8 cellular contexts compared by ENCODE assay signal in the genomic region with DNA sequence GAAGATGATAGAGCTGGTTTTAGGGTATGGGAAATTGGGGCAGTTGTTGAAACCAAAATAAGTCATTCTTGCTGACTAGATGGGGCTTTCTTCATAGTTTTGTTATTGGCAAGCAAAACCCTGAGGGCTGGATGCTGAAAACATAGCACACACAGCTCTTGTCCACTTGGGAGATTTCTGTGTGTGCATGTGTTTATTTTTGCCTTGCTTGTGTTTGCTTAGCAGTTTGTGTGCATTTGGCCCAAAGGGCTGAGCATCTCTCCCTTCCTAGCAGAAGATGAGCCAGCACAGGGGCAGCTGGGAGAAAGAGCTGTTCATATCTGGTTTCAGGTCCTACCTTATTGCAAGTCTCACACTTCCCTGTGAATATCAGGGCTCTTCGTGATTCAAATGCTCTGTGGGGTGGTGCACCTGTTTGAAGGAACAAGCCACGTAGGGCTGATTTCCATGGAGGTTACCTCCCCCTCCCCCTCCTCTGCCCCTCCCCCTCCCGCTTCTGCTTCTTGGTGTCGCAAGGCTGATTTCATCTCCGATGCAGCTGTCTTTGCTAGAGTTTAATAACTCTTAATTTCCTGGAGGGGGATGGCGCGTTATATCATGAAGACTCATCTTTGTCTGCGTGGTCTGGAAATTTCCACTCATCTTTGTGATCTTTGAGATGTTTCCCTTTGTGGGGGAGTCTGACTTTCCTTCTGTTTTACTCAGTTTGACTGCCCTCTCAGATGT.
DNase-seq lines count a peak whose midpoint lies in the region; ATAC-seq and TF ChIP-seq lines count a peak whose summit lies in the region.

No MANE protein-coding gene starts in this region.

- H3K4me3 ChIP-seq in MM.1S (ENCODE audit: low read length) (no peak overlapping the region), esophagus squamous epithelium (no peak overlapping the region), brain microvascular endothelial cell (ENCODE audit: low read depth, low read length) (no peak overlapping the region)

- H3K27me3 ChIP-seq in MM.1S (replicated peaks; ENCODE audit: insufficient read depth, low read length) (no peaks in the 10 kb centered on the region), esophagus squamous epithelium (no peaks in the 10 kb centered on the region), brain microvascular endothelial cell (replicated peaks) (no peaks in the 10 kb centered on the region)

- intact Hi-C loops in esophagus squamous epithelium (cut with DNase I) = no loop called here

- H3F3A ChIP-seq in MM.1S (ENCODE audit: insufficient read depth, low read length) = no peaks in the 10 kb centered on the region

- 49 to 77% methylated on average over 8 of the region's 8 CpGs for WGBS in esophagus squamous epithelium, 2 donors

- H3K9me3 ChIP-seq in MM.1S (replicated peaks; ENCODE audit: insufficient read depth, low read length) (no peaks in the 10 kb centered on the region), esophagus squamous epithelium (no peaks in the 10 kb centered on the region)

- no peak overlapping the region for H3K9ac ChIP-seq in MM.1S (ENCODE audit: low read length)

- ATAC-seq in GM21390 (IDR thresholded peaks at IDR 0.05; ENCODE audit: unreplicated experiment) (peak; percentile 72), SK-N-SH treated with all-trans-retinoic acid at 6 μM for 48 hours (no peak)

- TF ChIP-seq CTCF in GM10248 (IDR thresholded peaks at IDR 0.05; ENCODE audit: control extremely low read depth, extremely low read depth, low read depth, missing control alignments) (no peak), MM.1S (IDR thresholded peaks at IDR 0.05; ENCODE audit: low read length) (no peak), esophagus squamous epithelium (IDR thresholded peaks at IDR 0.05) (no peak), brain microvascular endothelial cell (IDR thresholded peaks at IDR 0.05; ENCODE audit: low read depth, low read length, missing control alignments) (no peak)

- no peaks in the 10 kb centered on the region for H3K79me2 ChIP-seq in MM.1S (ENCODE audit: low read length)

- H2AFZ ChIP-seq in MM.1S (ENCODE audit: low read length) = no peak overlapping the region

- CTCF ChIA-PET in GM10248 (lab: Yijun Ruan, JAX) = interaction anchor here (0.7 to 1.7 kb wide), 8 partner anchors 8 to 337 kb away, joined by 3 to 7 read pairs (median 3); no protein-coding TSS in a partner anchor

- H4K20me1 ChIP-seq in MM.1S (ENCODE audit: insufficient read depth, low read length) = no peaks in the 10 kb centered on the region

- DNase-seq in GM10248 (ENCODE audit: extremely low spot score) = peak; percentile 44
- peak; percentile 27 for DNase-seq in MM.1S
- no peak for DNase-seq in esophagus squamous epithelium (lab: John Stamatoyannopoulos, UW)
- DNase-seq in stimulated activated CD8-positive, alpha-beta memory T cell treated with anti-CD3 and anti-CD28 coated beads, Interleukin-7, amount 100 ng/mL, for 4 hours (ENCODE audit: low read depth in 2 of 2) = peak; percentile 8 to 35
- no peak for DNase-seq in HuH-7 (ENCODE audit: low spot score)
- DNase-seq in brain microvascular endothelial cell = no peak

- no peaks in the 10 kb centered on the region for H3K9me2 ChIP-seq in MM.1S (replicated peaks; ENCODE audit: insufficient read depth, low read length)

- H3K27ac ChIP-seq in MM.1S (ENCODE audit: low read length) (peak overlapping the region; percentile 24; the same call in 1 of the 2 replicates), esophagus squamous epithelium (peak overlapping the region in 3 of 4 donors; percentile 63 to 75 (median 64)), brain microvascular endothelial cell (no peak overlapping the region)

- H3K4me2 ChIP-seq in MM.1S (ENCODE audit: low read depth, low read length) = no peak overlapping the region

- no peak for TF ChIP-seq POLR2A in esophagus squamous epithelium (IDR thresholded peaks at IDR 0.05)

- no peaks in the 10 kb centered on the region for H3K36me3 ChIP-seq in MM.1S (replicated peaks; ENCODE audit: insufficient read depth, low read length)
- H3K36me3 ChIP-seq in esophagus squamous epithelium = peaks cover 0 to 9% (median 0%) of the 10 kb centered on the region in 3 donors
- H3K36me3 ChIP-seq in brain microvascular endothelial cell (replicated peaks) = no peaks in the 10 kb centered on the region

- POLR2A ChIA-PET in GM10248 (lab: Yijun Ruan, JAX) = no interaction called here

- 0 out of 2 replicates have a peak, but pooled peaks cover 11% of the 10 kb centered on the region for H3K4me1 ChIP-seq in MM.1S (ENCODE audit: low read length)
- H3K4me1 ChIP-seq in esophagus squamous epithelium = peaks cover 24 to 59% (median 32%) of the 10 kb centered on the region in 3 donors

- in situ Hi-C loops in brain microvascular endothelial cell (cut with HindIII; ENCODE audit: low pct_ligation_motif_present, low sequenced_read_pairs) = no loop called here

TF ChIP-seq in SK-N-SH treated with all-trans-retinoic acid at 6 μM for 48 hours, 23 proteins besides CTCF, POLR2A, EP300 and RAD21 (continues in another document):
- TF ChIP-seq, protein P1, sequence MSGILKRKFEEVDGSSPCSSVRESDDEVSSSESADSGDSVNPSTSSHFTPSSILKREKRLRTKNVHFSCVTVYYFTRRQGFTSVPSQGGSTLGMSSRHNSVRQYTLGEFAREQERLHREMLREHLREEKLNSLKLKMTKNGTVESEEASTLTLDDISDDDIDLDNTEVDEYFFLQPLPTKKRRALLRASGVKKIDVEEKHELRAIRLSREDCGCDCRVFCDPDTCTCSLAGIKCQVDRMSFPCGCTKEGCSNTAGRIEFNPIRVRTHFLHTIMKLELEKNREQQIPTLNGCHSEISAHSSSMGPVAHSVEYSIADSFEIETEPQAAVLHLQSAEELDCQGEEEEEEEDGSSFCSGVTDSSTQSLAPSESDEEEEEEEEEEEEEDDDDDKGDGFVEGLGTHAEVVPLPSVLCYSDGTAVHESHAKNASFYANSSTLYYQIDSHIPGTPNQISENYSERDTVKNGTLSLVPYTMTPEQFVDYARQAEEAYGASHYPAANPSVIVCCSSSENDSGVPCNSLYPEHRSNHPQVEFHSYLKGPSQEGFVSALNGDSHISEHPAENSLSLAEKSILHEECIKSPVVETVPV (CRISPR knock-in tag; IDR thresholded peaks at IDR 0.05) = no peak
- TF ChIP-seq, protein P2, sequence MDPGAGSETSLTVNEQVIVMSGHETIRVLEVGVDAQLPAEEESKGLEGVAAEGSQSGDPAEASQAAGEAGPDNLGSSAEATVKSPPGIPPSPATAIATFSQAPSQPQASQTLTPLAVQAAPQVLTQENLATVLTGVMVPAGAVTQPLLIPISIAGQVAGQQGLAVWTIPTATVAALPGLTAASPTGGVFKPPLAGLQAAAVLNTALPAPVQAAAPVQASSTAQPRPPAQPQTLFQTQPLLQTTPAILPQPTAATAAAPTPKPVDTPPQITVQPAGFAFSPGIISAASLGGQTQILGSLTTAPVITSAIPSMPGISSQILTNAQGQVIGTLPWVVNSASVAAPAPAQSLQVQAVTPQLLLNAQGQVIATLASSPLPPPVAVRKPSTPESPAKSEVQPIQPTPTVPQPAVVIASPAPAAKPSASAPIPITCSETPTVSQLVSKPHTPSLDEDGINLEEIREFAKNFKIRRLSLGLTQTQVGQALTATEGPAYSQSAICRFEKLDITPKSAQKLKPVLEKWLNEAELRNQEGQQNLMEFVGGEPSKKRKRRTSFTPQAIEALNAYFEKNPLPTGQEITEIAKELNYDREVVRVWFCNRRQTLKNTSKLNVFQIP (CRISPR knock-in tag; IDR thresholded peaks at IDR 0.05; ENCODE audit: borderline replicate concordance, low read depth) = no peak
- no peak for TF ChIP-seq SNAI2 (CRISPR knock-in tag; IDR thresholded peaks at IDR 0.05)
- no peak for TF ChIP-seq GLIS3 (CRISPR knock-in tag; IDR thresholded peaks at IDR 0.05)
- no peak for TF ChIP-seq ZFP30 (CRISPR knock-in tag; IDR thresholded peaks at IDR 0.05)
- TF ChIP-seq, protein P3, sequence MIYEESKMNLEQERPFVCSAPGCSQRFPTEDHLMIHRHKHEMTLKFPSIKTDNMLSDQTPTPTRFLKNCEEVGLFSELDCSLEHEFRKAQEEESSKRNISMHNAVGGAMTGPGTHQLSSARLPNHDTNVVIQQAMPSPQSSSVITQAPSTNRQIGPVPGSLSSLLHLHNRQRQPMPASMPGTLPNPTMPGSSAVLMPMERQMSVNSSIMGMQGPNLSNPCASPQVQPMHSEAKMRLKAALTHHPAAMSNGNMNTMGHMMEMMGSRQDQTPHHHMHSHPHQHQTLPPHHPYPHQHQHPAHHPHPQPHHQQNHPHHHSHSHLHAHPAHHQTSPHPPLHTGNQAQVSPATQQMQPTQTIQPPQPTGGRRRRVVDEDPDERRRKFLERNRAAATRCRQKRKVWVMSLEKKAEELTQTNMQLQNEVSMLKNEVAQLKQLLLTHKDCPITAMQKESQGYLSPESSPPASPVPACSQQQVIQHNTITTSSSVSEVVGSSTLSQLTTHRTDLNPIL (CRISPR knock-in tag; IDR thresholded peaks at IDR 0.05; ENCODE audit: low read depth) = no peak
- TF ChIP-seq, protein P4, sequence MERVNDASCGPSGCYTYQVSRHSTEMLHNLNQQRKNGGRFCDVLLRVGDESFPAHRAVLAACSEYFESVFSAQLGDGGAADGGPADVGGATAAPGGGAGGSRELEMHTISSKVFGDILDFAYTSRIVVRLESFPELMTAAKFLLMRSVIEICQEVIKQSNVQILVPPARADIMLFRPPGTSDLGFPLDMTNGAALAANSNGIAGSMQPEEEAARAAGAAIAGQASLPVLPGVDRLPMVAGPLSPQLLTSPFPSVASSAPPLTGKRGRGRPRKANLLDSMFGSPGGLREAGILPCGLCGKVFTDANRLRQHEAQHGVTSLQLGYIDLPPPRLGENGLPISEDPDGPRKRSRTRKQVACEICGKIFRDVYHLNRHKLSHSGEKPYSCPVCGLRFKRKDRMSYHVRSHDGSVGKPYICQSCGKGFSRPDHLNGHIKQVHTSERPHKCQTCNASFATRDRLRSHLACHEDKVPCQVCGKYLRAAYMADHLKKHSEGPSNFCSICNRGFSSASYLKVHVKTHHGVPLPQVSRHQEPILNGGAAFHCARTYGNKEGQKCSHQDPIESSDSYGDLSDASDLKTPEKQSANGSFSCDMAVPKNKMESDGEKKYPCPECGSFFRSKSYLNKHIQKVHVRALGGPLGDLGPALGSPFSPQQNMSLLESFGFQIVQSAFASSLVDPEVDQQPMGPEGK (CRISPR knock-in tag; IDR thresholded peaks at IDR 0.05; ENCODE audit: borderline replicate concordance) = no peak
- no peak for TF ChIP-seq ZNF70 (CRISPR knock-in tag; IDR thresholded peaks at IDR 0.05)

Comparison
In these comparisons a context has a peak if more than half of its experiments do, and no peak if none do; other contexts are left out.
1. DNase-seq: peak in GM10248 (single experiment), MM.1S (single experiment) and stimulated activated CD8-positive, alpha-beta memory T cell treated with anti-CD3 and anti-CD28 coated beads, Interleukin-7, amount 100 ng/mL, for 4 hours (2 of 2); none in esophagus squamous epithelium (single experiment), HuH-7 (single experiment) and brain microvascular endothelial cell (single experiment).